Comparison of ENCODE assay signal across 19 cellular contexts in the genomic region with DNA sequence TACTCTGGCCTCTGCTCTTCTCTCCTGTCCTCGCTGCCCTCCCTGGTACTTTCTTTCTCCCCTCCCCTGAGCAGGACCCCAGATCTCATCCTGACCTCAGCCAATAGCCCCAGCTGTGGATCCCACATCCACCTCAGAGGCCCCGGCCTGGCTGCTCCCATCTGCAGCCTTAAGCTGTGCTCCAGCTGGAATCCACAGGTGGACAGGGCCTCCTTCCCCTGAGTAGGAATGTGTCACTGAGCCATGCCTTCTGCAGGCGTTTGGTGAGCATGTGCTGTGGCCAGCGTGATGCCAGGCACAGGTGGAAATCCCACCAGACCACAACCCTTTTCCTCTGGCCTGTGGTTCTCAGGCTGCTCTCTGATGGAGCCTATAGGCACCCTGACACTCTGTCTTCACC.
A peak's percentile ranks its signal among the peaks of the same experiment; 100 is the strongest.
DNase-seq lines count a peak whose midpoint lies in the region; ATAC-seq and TF ChIP-seq lines count a peak whose summit lies in the region.
"Had no signal": no experiment of that assay in that cellular context is flagged by ENCODE, and none has a peak within 500 bp of the region (broad histone marks: within the 10 kb centered on the region; RNA-seq: fewer than 3 reads in every experiment).

No MANE protein-coding gene starts in this region.

- no peak overlapping the region for H2AFZ ChIP-seq in DND-41 (ENCODE audit: low read depth, low read length)
- H2AFZ ChIP-seq: GM23248 had no signal

- no peak overlapping the region for H3K27ac Mint-ChIP-seq in activated CD4-positive, alpha-beta memory T cell treated with anti-CD3 and anti-CD28 coated beads, Interleukin-2, amount 10 ng/mL, durations not matched to agents 7 days and 5 days
- H3K27ac Mint-ChIP-seq: B cell; CD4-positive, alpha-beta memory T cell; HFFc6 had no signal

- no peak overlapping the region for H3K9ac ChIP-seq in DND-41 (ENCODE audit: low read depth, low read length)
- H3K9ac ChIP-seq: GM23248 had no signal

- H4K20me1 ChIP-seq in DND-41 (ENCODE audit: insufficient read depth, low read length), result no peaks in the 10 kb centered on the region

- H3K27me3 Mint-ChIP-seq in activated CD4-positive, alpha-beta memory T cell treated with anti-CD3 and anti-CD28 coated beads, Interleukin-2, amount 10 ng/mL, durations not matched to agents 7 days and 5 days, result peaks cover 3% of the 10 kb centered on the region
- H3K27me3 Mint-ChIP-seq: B cell had no signal

- H3K79me2 ChIP-seq in DND-41 (ENCODE audit: insufficient read depth, low read length), result no peaks in the 10 kb centered on the region

- TF ChIP-seq CTCF in DND-41 (IDR thresholded peaks at IDR 0.05; ENCODE audit: borderline replicate concordance, extremely low read depth, low read length, poor library complexity, severe bottlenecking), result no peak

- H3K4me2 ChIP-seq in DND-41 (ENCODE audit: insufficient read depth, low read length), result no peak overlapping the region

- no peaks in the 10 kb centered on the region for H3K36me3 Mint-ChIP-seq in activated CD4-positive, alpha-beta memory T cell treated with anti-CD3 and anti-CD28 coated beads, Interleukin-2, amount 10 ng/mL, durations not matched to agents 7 days and 5 days (ENCODE audit: low read depth)
- H3K36me3 Mint-ChIP-seq: CD4-positive, alpha-beta memory T cell had no signal

- no peaks in the 10 kb centered on the region for H3K4me1 Mint-ChIP-seq in activated CD4-positive, alpha-beta memory T cell treated with anti-CD3 and anti-CD28 coated beads, Interleukin-2, amount 10 ng/mL, durations not matched to agents 7 days and 5 days
- H3K4me1 Mint-ChIP-seq: CD4-positive, alpha-beta memory T cell had no signal

- no peaks in the 10 kb centered on the region for H3K36me3 ChIP-seq in DND-41 (ENCODE audit: insufficient read depth, low read length)

- H3K4me3 ChIP-seq in DND-41 (ENCODE audit: low read depth in 1 of 2, low read length in 2 of 2), result no peak overlapping the region
- H3K4me3 ChIP-seq: GM23248 had no signal

- no peak for ATAC-seq in DND-41 (ENCODE audit: insufficient read depth, low read depth)

- H3K4me1 ChIP-seq in DND-41 (ENCODE audit: insufficient read depth, low read length), result no peaks in the 10 kb centered on the region

- no peak overlapping the region for H3K4me3 Mint-ChIP-seq in activated CD4-positive, alpha-beta memory T cell treated with anti-CD3 and anti-CD28 coated beads, Interleukin-2, amount 10 ng/mL, durations not matched to agents 7 days and 5 days
- H3K4me3 Mint-ChIP-seq: B cell; CD4-positive, alpha-beta memory T cell; HFFc6 had no signal

- POLR2A ChIA-PET in activated CD4-positive, alpha-beta memory T cell treated with anti-CD3 and anti-CD28 coated beads, Interleukin-2, amount 10 ng/mL, durations not matched to agents 7 days and 5 days (lab: Charles Lee), result no interaction called here
- POLR2A ChIA-PET in HEK293T (lab: Yijun Ruan, JAX), result no interaction called here

- H3K27me3 ChIP-seq in DND-41 (ENCODE audit: insufficient read depth, low read length, poor library complexity), result peaks cover 3% of the 10 kb centered on the region

- no peaks in the 10 kb centered on the region for H3K9me3 Mint-ChIP-seq in activated CD4-positive, alpha-beta memory T cell treated with anti-CD3 and anti-CD28 coated beads, Interleukin-2, amount 10 ng/mL, durations not matched to agents 7 days and 5 days
- H3K9me3 Mint-ChIP-seq: CD4-positive, alpha-beta memory T cell; HFFc6 had no signal

- DNase-seq in NCI-H82 (lab: John Stamatoyannopoulos, UW) (peak; percentile 9), NCI-H82 treated with DMSO at 0.1 percent for 48 hours (lab: John Stamatoyannopoulos, UW; ENCODE audit: unreplicated experiment) (no peak), DND-41 (peak; percentile 6), myocyte (ENCODE audit: low read depth) (peak; percentile 16), globus pallidus (ENCODE audit: low spot score) (no peak), HEK293T (ENCODE audit: extremely low spot score) (no peak)
- no peak for DNase-seq in activated CD4-positive, alpha-beta memory T cell treated with anti-CD3 and anti-CD28 coated beads, Interleukin-2, amount 10 ng/mL, durations not matched to agents 7 days and 5 days
- DNase-seq: C1 segment of cervical spinal cord; Calu3; CD4-positive, alpha-beta memory T cell; COR-L47; DMS53; DMS79 treated with DMSO at 0.1 percent for 48 hours; GM23248; H7; HCEC 1CT; HFFc6 had no signal

- H3K9me3 ChIP-seq in DND-41 (ENCODE audit: insufficient read depth, low read length, severe bottlenecking), result no peaks in the 10 kb centered on the region

- H3K27ac ChIP-seq in DND-41 (ENCODE audit: low read length), result no peak overlapping the region
- H3K27ac ChIP-seq: 22Rv1, GM23248 had no signal

- CTCF ChIA-PET in activated CD4-positive, alpha-beta memory T cell treated with anti-CD3 and anti-CD28 coated beads, Interleukin-2, amount 10 ng/mL, durations not matched to agents 7 days and 5 days (lab: Charles Lee), result no interaction called here
- CTCF ChIA-PET in HEK293T (lab: Yijun Ruan, JAX), result no interaction called here

TF ChIP-seq in HEK293T, 16 proteins besides CTCF, POLR2A, EP300 and RAD21:
- TF ChIP-seq ARNT (IDR thresholded peaks at IDR 0.05), result no peak
- no peak for TF ChIP-seq LEF1 (IDR thresholded peaks at IDR 0.05; ENCODE audit: borderline replicate concordance)
- TF ChIP-seq FOXM1 (IDR thresholded peaks at IDR 0.05; ENCODE audit: borderline replicate concordance), result no peak
- TF ChIP-seq ZNF384 (IDR thresholded peaks at IDR 0.05), result no peak
- no peak for TF ChIP-seq FOXK2 (IDR thresholded peaks at IDR 0.05)
- TF ChIP-seq FOXA1 (IDR thresholded peaks at IDR 0.05), result no peak
- TF ChIP-seq L3MBTL2 (conservative IDR thresholded peaks at IDR 0.05), result no peak
- TF ChIP-seq SP1 (IDR thresholded peaks at IDR 0.05), result no peak

Comparison
In these comparisons a context has a peak if more than half of its experiments do, and no peak if none do; other contexts are left out.
1. DNase-seq: peak in NCI-H82 (single experiment), DND-41 (single experiment) and myocyte (single experiment); none in NCI-H82 treated with DMSO at 0.1 percent for 48 hours (single experiment), activated CD4-positive, alpha-beta memory T cell treated with anti-CD3 and anti-CD28 coated beads, Interleukin-2, amount 10 ng/mL, durations not matched to agents 7 days and 5 days (single experiment), globus pallidus (single experiment) and HEK293T (single experiment).